ENCODE assay signal across 29 cellular contexts in genomic region chr1:100479620-100480338, GRCh38. TPM values are rescaled to one million over a fixed set of nuclear protein-coding genes. Genes with fewer than 3 reads are reported as not detected.
"Had no signal": no experiment of that assay in that cellular context is flagged by ENCODE, and none has a peak within 500 bp of the region (broad histone marks: within the 10 kb centered on the region; RNA-seq: fewer than 3 reads in every experiment).

No MANE protein-coding gene starts in this region.

- H3K9me3 Mint-ChIP-seq: effector memory CD8-positive, alpha-beta T cell; immature natural killer cell; memory B cell; natural killer cell; stimulated activated memory B cell treated with anti-CD40 and anti-IgM and Interleukin-4, amounts not matched to agents 10 μg/mL and 1 μg/mL and 100 μg/mL, for 72 hours; stimulated activated naive CD8-positive, alpha-beta T cell treated with anti-CD3 and anti-CD28 coated beads, Interleukin-15, Interleukin-2, amounts not matched to agents 100 ng/mL and 50 ng/mL, for 24 hours had no signal

- H3K27me3 ChIP-seq: esophagus squamous epithelium, ovary, spleen, tibial nerve, upper lobe of right lung, uterus had no signal

- H3K9me3 ChIP-seq: esophagus squamous epithelium, ovary, psoas muscle, spleen, thoracic aorta, tibial nerve, upper lobe of right lung, uterus had no signal

- H3K27ac Mint-ChIP-seq: effector memory CD8-positive, alpha-beta T cell; memory B cell; natural killer cell; stimulated activated memory B cell treated with anti-CD40 and anti-IgM and Interleukin-4, amounts not matched to agents 10 μg/mL and 1 μg/mL and 100 μg/mL, for 72 hours; stimulated activated naive CD8-positive, alpha-beta T cell treated with anti-CD3 and anti-CD28 coated beads, Interleukin-15, Interleukin-2, amounts not matched to agents 100 ng/mL and 50 ng/mL, for 24 hours had no signal

- H3K4me1 ChIP-seq: esophagus squamous epithelium, psoas muscle, spleen, upper lobe of right lung, uterus had no signal

- H3K4me3 Mint-ChIP-seq: effector memory CD8-positive, alpha-beta T cell; immature natural killer cell; memory B cell; natural killer cell; stimulated activated memory B cell treated with anti-CD40 and anti-IgM and Interleukin-4, amounts not matched to agents 10 μg/mL and 1 μg/mL and 100 μg/mL, for 72 hours; stimulated activated naive CD8-positive, alpha-beta T cell treated with anti-CD3 and anti-CD28 coated beads, Interleukin-15, Interleukin-2, amounts not matched to agents 100 ng/mL and 50 ng/mL, for 24 hours had no signal

- H3K36me3 ChIP-seq: ovary, thoracic aorta, uterus had no signal

- H3K27ac ChIP-seq: esophagus squamous epithelium, ovary, psoas muscle, skin epidermis, spleen, thoracic aorta, tibial nerve, upper lobe of right lung, uterus had no signal

- H3K36me3 Mint-ChIP-seq: natural killer cell had no signal

- H3K27me3 Mint-ChIP-seq: effector memory CD8-positive, alpha-beta T cell; memory B cell; stimulated activated memory B cell treated with anti-CD40 and anti-IgM and Interleukin-4, amounts not matched to agents 10 μg/mL and 1 μg/mL and 100 μg/mL, for 72 hours; stimulated activated naive CD8-positive, alpha-beta T cell treated with anti-CD3 and anti-CD28 coated beads, Interleukin-15, Interleukin-2, amounts not matched to agents 100 ng/mL and 50 ng/mL, for 24 hours had no signal

- ATAC-seq: effector memory CD8-positive, alpha-beta T cell; left colon; left ventricle myocardium superior; natural killer cell; psoas muscle; right cardiac atrium; stimulated activated memory B cell treated with anti-CD40 and anti-IgM and Interleukin-4, amounts not matched to agents 10 μg/mL and 1 μg/mL and 100 μg/mL, for 72 hours; upper lobe of right lung had no signal

- H3K4me3 ChIP-seq: esophagus squamous epithelium, lung, ovary, psoas muscle, skin epidermis, spleen, thoracic aorta, tibial nerve, upper lobe of right lung, uterus had no signal

- H3K4me1 Mint-ChIP-seq: memory B cell; stimulated activated memory B cell treated with anti-CD40 and anti-IgM and Interleukin-4, amounts not matched to agents 10 μg/mL and 1 μg/mL and 100 μg/mL, for 72 hours had no signal

- DNase-seq: cortex of kidney; effector memory CD8-positive, alpha-beta T cell; esophagus squamous epithelium; foreskin melanocyte; hypothalamus; immature natural killer cell; islet precursor cell; kidney glomerular epithelial cell; left colon; left ventricle myocardium superior; natural killer cell; occipital lobe; ovary; posterior cingulate gyrus; psoas muscle; right cardiac atrium; spleen; stimulated activated CD4-positive, alpha-beta T cell treated with anti-CD3 and anti-CD28 coated beads, Interleukin-4, amount 100 ng/mL, for 4 hours; upper lobe of right lung; uterus had no signal

RNA-seq across cellular contexts. Expression of gene GPR88, which starts 58.2 kb away (rescaled TPM):
- total RNA-seq: dermis microvascular lymphatic vessel endothelial cell, esophagus squamous epithelium, left ventricle myocardium superior, mononuclear cell, upper lobe of right lung had no signal
- polyA plus RNA-seq: immature natural killer cell had no signal
